16 cellular contexts compared by ENCODE assay signal in genomic region chr1:212955098-212955497, GRCh38.
DNase-seq lines count a peak whose midpoint lies in the region; ATAC-seq and TF ChIP-seq lines count a peak whose summit lies in the region.
"Had no signal": no experiment of that assay in that cellular context is flagged by ENCODE, and none has a peak within 500 bp of the region (broad histone marks: within the 10 kb centered on the region; RNA-seq: fewer than 3 reads in every experiment).

No MANE protein-coding gene starts in this region.

- no peaks in the 10 kb centered on the region for H3K9me3 Mint-ChIP-seq in nephron

- peaks cover 48% of the 10 kb centered on the region for H3K36me3 Mint-ChIP-seq in nephron (ENCODE audit: low read depth)

- H3K4me3 Mint-ChIP-seq in nephron = peak overlapping the region in 2 of 3 experiments; percentile 38 to 91

- DNase-seq in GM10266 (ENCODE audit: extremely low spot score) = peak; percentile 68
- DNase-seq in NCI-H2227 treated with DMSO at 0.1 percent for 48 hours (lab: John Stamatoyannopoulos, UW) = no peak
- DNase-seq in hippocampal formation (lab: John Stamatoyannopoulos, UW) = no peak
- DNase-seq: C1 segment of cervical spinal cord, DND-41, H7, KBM-7, NCI-H1436 treated with DMSO at 0.1 percent for 48 hours, NCI-H2081, NCI-H510A treated with DMSO at 0.1 percent for 48 hours, NCI-H82, PC-9 had no signal

- ATAC-seq in GM19023 (IDR thresholded peaks at IDR 0.05; ENCODE audit: unreplicated experiment) (peak; percentile 15), HG03045 (IDR thresholded peaks at IDR 0.05; ENCODE audit: unreplicated experiment) (peak; percentile 20), GM19328 (IDR thresholded peaks at IDR 0.05; ENCODE audit: unreplicated experiment) (no peak)

- TF ChIP-seq CTCF in GM10266 (IDR thresholded peaks at IDR 0.05; ENCODE audit: control insufficient read depth, insufficient read depth, low read depth, missing control alignments) (no peak), nephron (IDR thresholded peaks at IDR 0.05; ENCODE audit: unreplicated experiment in 3 of 3) (no peak)

- no peak overlapping the region for H3K27ac Mint-ChIP-seq in nephron

- peaks cover 69% of the 10 kb centered on the region for H3K4me1 Mint-ChIP-seq in nephron

- H3K27me3 Mint-ChIP-seq in nephron (ENCODE audit: low read depth) = peaks cover 4% of the 10 kb centered on the region
